In genomic region chr11:85732968-85733367, GRCh38 we compare ENCODE assay signal across 19 cellular contexts. TPM values are rescaled to one million over a fixed set of nuclear protein-coding genes. Genes with fewer than 3 reads are reported as not detected.
DNase-seq lines count a peak whose midpoint lies in the region; ATAC-seq and TF ChIP-seq lines count a peak whose summit lies in the region.
"Had no signal": no experiment of that assay in that cellular context is flagged by ENCODE, and none has a peak within 500 bp of the region (broad histone marks: within the 10 kb centered on the region; RNA-seq: fewer than 3 reads in every experiment).

No MANE protein-coding gene starts in this region.

- ATAC-seq in GM18907 (IDR thresholded peaks at IDR 0.05; ENCODE audit: unreplicated experiment) (peak; percentile 93), GM21423 (IDR thresholded peaks at IDR 0.05; ENCODE audit: unreplicated experiment) (peak; percentile 79), HG02970 (IDR thresholded peaks at IDR 0.05; ENCODE audit: low FRiP score, unreplicated experiment) (peak; percentile 71), HG03457 (IDR thresholded peaks at IDR 0.05; ENCODE audit: unreplicated experiment) (peak; percentile 69), omental fat pad (ENCODE audit: low FRiP score) (no peak), gastroesophageal sphincter (no peak)

- no peak for TF ChIP-seq POLR2A in gastroesophageal sphincter (IDR thresholded peaks at IDR 0.05)

- H3K9me3 ChIP-seq in gastroesophageal sphincter, result no peaks in the 10 kb centered on the region
- H3K9me3 ChIP-seq in right atrium auricular region, result no peaks in the 10 kb centered on the region
- H3K9me3 ChIP-seq: BE2C, MG63 had no signal

- H3K4me3 ChIP-seq in gastroesophageal sphincter, result no peak overlapping the region
- H3K4me3 ChIP-seq in right atrium auricular region, result no peak overlapping the region
- H3K4me3 ChIP-seq: MG63, SJCRH30 had no signal

- H3K27ac ChIP-seq in gastroesophageal sphincter (no peak overlapping the region), right atrium auricular region (no peak overlapping the region)
- H3K27ac ChIP-seq: SJCRH30 had no signal

- TF ChIP-seq CTCF in omental fat pad (IDR thresholded peaks at IDR 0.05) (no peak), gastroesophageal sphincter (IDR thresholded peaks at IDR 0.05) (no peak), right atrium auricular region (IDR thresholded peaks at IDR 0.05) (no peak)

- no peak for TF ChIP-seq EP300 in gastroesophageal sphincter (IDR thresholded peaks at IDR 0.05)

- DNase-seq in omental fat pad (ENCODE audit: low spot score), result no peak
- no peak for DNase-seq in right atrium auricular region (ENCODE audit: low spot score)
- no peak for DNase-seq in HUDEP-2 (lab: John Stamatoyannopoulos, UW; ENCODE audit: unreplicated experiment in 76 of 76)
- DNase-seq: ACHN; BE2C; CD4-positive, alpha-beta memory T cell; DMS79 treated with DMSO at 0.1 percent for 48 hours; H9; MG63; NCI-H1105; NCI-H1694 treated with DMSO at 0.1 percent for 48 hours; NCI-H446 treated with DMSO at 0.1 percent for 48 hours; SJCRH30 had no signal

- H3K4me1 ChIP-seq in gastroesophageal sphincter (no peaks in the 10 kb centered on the region), right atrium auricular region (peaks cover 0 to 3% of the 10 kb centered on the region in 2 donors)
- H3K4me1 ChIP-seq: BE2C, SJCRH30 had no signal

- H3K36me3 ChIP-seq in gastroesophageal sphincter (no peaks in the 10 kb centered on the region), right atrium auricular region (no peaks in the 10 kb centered on the region)
- H3K36me3 ChIP-seq: BE2C had no signal

- H3K27me3 ChIP-seq in gastroesophageal sphincter, result no peaks in the 10 kb centered on the region
- no peaks in the 10 kb centered on the region for H3K27me3 ChIP-seq in right atrium auricular region
- H3K27me3 ChIP-seq: MG63, SJCRH30 had no signal

RNA-seq across cellular contexts. Expression of gene CCDC89, which starts 47.0 kb away (rescaled TPM):
- total RNA-seq in omental fat pad, result 1 to 10 TPM in 3 of 4 donors, under 1 TPM in 1; 0.60 to 1.7 (median 1.4) TPM
- total RNA-seq in gastroesophageal sphincter, result 1 to 10 TPM; 1.7 to 3.4 (median 1.7) TPM
- total RNA-seq in right atrium auricular region, result 1 to 10 TPM in 1 of 2 donors, under 1 TPM in 1; 0.24 to 1.1 TPM
- total RNA-seq: H9, RPMI7951 had no signal

Comparison
In these comparisons a context has a peak if more than half of its experiments do, and no peak if none do; other contexts are left out.
1. ATAC-seq: peak in GM18907 (single experiment), GM21423 (single experiment), HG02970 (single experiment) and HG03457 (single experiment); none in omental fat pad (single experiment) and gastroesophageal sphincter (single experiment).